6 cellular contexts compared by ENCODE assay signal in the genomic region with DNA sequence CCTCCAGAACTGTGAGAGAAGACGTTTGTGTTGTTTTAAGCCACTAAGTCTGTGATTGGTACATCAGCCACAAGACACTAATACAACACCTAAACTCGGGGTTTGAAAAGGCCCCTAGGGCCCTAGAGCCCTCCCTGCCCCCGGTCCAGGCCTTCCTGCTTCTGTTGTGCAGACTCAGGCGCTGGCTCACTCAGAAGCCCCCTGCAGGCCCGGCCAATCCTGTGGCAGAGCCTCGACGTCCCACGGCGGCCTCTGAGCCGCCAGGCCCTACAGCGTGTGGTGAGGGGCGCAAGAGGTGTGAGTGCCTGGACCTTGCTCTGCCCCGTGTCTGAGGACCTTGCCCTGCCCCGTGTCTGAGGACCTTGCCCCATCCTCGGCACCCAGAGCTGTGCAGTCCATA. TPM values are rescaled to one million over a fixed set of nuclear protein-coding genes. Genes with fewer than 3 reads are reported as not detected.
"Had no signal": no experiment of that assay in that cellular context is flagged by ENCODE, and none has a peak within 500 bp of the region (broad histone marks: within the 10 kb centered on the region; RNA-seq: fewer than 3 reads in every experiment).

No MANE protein-coding gene starts in this region.

RNA-seq across cellular contexts. Expression of a gene that starts 3.1 kb away (rescaled TPM):
- total RNA-seq: GM23248, H1, H4, H7, H9, HFFc6 had no signal
- polyA plus RNA-seq: GM23248, H1 had no signal
